Comparison of ENCODE assay signal across 25 cellular contexts in genomic region chr6:16252696-16253299, GRCh38. TPM values are rescaled to one million over a fixed set of nuclear protein-coding genes. Genes with fewer than 3 reads are reported as not detected.
DNase-seq lines count a peak whose midpoint lies in the region; ATAC-seq and TF ChIP-seq lines count a peak whose summit lies in the region.
"Had no signal": no experiment of that assay in that cellular context is flagged by ENCODE, and none has a peak within 500 bp of the region (broad histone marks: within the 10 kb centered on the region; RNA-seq: fewer than 3 reads in every experiment).

No MANE protein-coding gene starts in this region.

- no peak overlapping the region for H3K4me3 Mint-ChIP-seq in activated naive CD8-positive, alpha-beta T cell treated with anti-CD3 and anti-CD28 coated beads, Interleukin-2, amount 10 ng/mL, durations not matched to agents 7 days and 5 days
- no peak overlapping the region for H3K4me3 Mint-ChIP-seq in activated naive CD8-positive, alpha-beta T cell treated with anti-CD3 and anti-CD28 coated beads for 36 hours
- H3K4me3 Mint-ChIP-seq in central memory CD8-positive, alpha-beta T cell = no peak overlapping the region
- H3K4me3 Mint-ChIP-seq: CD4-positive, alpha-beta memory T cell had no signal

- H3K27ac ChIP-seq in psoas muscle = peak overlapping the region; percentile 33
- H3K27ac ChIP-seq: BLaER1 treated with 17β-estradiol and CSF1 and Interleukin-3, amounts not matched to agents 10 nM and 100 nM; KMS-11; SJSA1 had no signal

- no peaks in the 10 kb centered on the region for H3K27me3 ChIP-seq in psoas muscle (ENCODE audit: insufficient read depth in 3 of 3, low read length in 2 of 3)
- H3K27me3 ChIP-seq: BLaER1 treated with 17β-estradiol and CSF1 and Interleukin-3, amounts not matched to agents 10 nM and 100 nM; SJSA1 had no signal

- POLR2A ChIA-PET in activated naive CD8-positive, alpha-beta T cell treated with anti-CD3 and anti-CD28 coated beads, Interleukin-2, amount 10 ng/mL, durations not matched to agents 7 days and 5 days (lab: Charles Lee) = no interaction called here

- H3K4me1 Mint-ChIP-seq in activated naive CD8-positive, alpha-beta T cell treated with anti-CD3 and anti-CD28 coated beads, Interleukin-2, amount 10 ng/mL, durations not matched to agents 7 days and 5 days = peaks cover 5% of the 10 kb centered on the region
- H3K4me1 Mint-ChIP-seq in activated naive CD8-positive, alpha-beta T cell treated with anti-CD3 and anti-CD28 coated beads for 36 hours = peaks cover 1% of the 10 kb centered on the region
- H3K4me1 Mint-ChIP-seq in central memory CD8-positive, alpha-beta T cell = peaks cover 13% of the 10 kb centered on the region
- H3K4me1 Mint-ChIP-seq: CD4-positive, alpha-beta memory T cell had no signal

- peaks cover 46% of the 10 kb centered on the region for H3K36me3 Mint-ChIP-seq in activated naive CD8-positive, alpha-beta T cell treated with anti-CD3 and anti-CD28 coated beads, Interleukin-2, amount 10 ng/mL, durations not matched to agents 7 days and 5 days
- H3K36me3 Mint-ChIP-seq in activated naive CD8-positive, alpha-beta T cell treated with anti-CD3 and anti-CD28 coated beads for 36 hours = no peaks in the 10 kb centered on the region
- no peaks in the 10 kb centered on the region for H3K36me3 Mint-ChIP-seq in central memory CD8-positive, alpha-beta T cell (ENCODE audit: insufficient read depth)
- H3K36me3 Mint-ChIP-seq: CD4-positive, alpha-beta memory T cell had no signal

- H3K27me3 Mint-ChIP-seq in activated naive CD8-positive, alpha-beta T cell treated with anti-CD3 and anti-CD28 coated beads, Interleukin-2, amount 10 ng/mL, durations not matched to agents 7 days and 5 days = no peaks in the 10 kb centered on the region
- no peaks in the 10 kb centered on the region for H3K27me3 Mint-ChIP-seq in activated naive CD8-positive, alpha-beta T cell treated with anti-CD3 and anti-CD28 coated beads for 36 hours
- H3K27me3 Mint-ChIP-seq in central memory CD8-positive, alpha-beta T cell = no peaks in the 10 kb centered on the region

- H3K9me3 ChIP-seq in psoas muscle = no peaks in the 10 kb centered on the region
- H3K9me3 ChIP-seq: BLaER1 treated with 17β-estradiol and CSF1 and Interleukin-3, amounts not matched to agents 10 nM and 100 nM; SJSA1 had no signal

- no peak for ATAC-seq in activated naive CD8-positive, alpha-beta T cell treated with anti-CD3 and anti-CD28 coated beads, Interleukin-2, amount 10 ng/mL, durations not matched to agents 7 days and 5 days (ENCODE audit: low read depth)
- peak; percentile 83 for ATAC-seq in central memory CD8-positive, alpha-beta T cell (replicated peaks; ENCODE audit: extremely low read depth, poor library complexity, severe bottlenecking)
- ATAC-seq in psoas muscle (peak in 1 of 4 donors; percentile 17), HG03159 (IDR thresholded peaks at IDR 0.05; ENCODE audit: unreplicated experiment) (no peak)

- H3K27ac Mint-ChIP-seq in activated naive CD8-positive, alpha-beta T cell treated with anti-CD3 and anti-CD28 coated beads, Interleukin-2, amount 10 ng/mL, durations not matched to agents 7 days and 5 days = peak overlapping the region; percentile 41
- no peak overlapping the region for H3K27ac Mint-ChIP-seq in activated naive CD8-positive, alpha-beta T cell treated with anti-CD3 and anti-CD28 coated beads for 36 hours
- H3K27ac Mint-ChIP-seq in central memory CD8-positive, alpha-beta T cell (ENCODE audit: low read depth) = no peak overlapping the region
- H3K27ac Mint-ChIP-seq: CD4-positive, alpha-beta memory T cell had no signal

- WGBS in psoas muscle, 3 donors = 54 to 78% (median 60%) methylated on average over 2 of the region's 2 CpGs

- intact Hi-C loops in psoas muscle (cut with DNase I) = no loop called here

- TF ChIP-seq CTCF in psoas muscle (IDR thresholded peaks at IDR 0.05) (no peak), GM10266 (IDR thresholded peaks at IDR 0.05; ENCODE audit: control insufficient read depth, insufficient read depth, low read depth, missing control alignments) (no peak)

- no peak for DNase-seq in activated naive CD8-positive, alpha-beta T cell treated with anti-CD3 and anti-CD28 coated beads, Interleukin-2, amount 10 ng/mL, durations not matched to agents 7 days and 5 days
- no peak for DNase-seq in activated naive CD8-positive, alpha-beta T cell treated with anti-CD3 and anti-CD28 coated beads for 36 hours
- DNase-seq in central memory CD8-positive, alpha-beta T cell (ENCODE audit: low spot score in 2 of 2) = no peak
- no peak for DNase-seq in psoas muscle
- DNase-seq in NCI-H524 (lab: John Stamatoyannopoulos, UW) = no peak
- DNase-seq in GM10266 (ENCODE audit: extremely low spot score) = no peak
- DNase-seq: CD4-positive, alpha-beta memory T cell; COR-L47; DMS53; HCEC 1CT; IMR-90; NCI-H1092 treated with DMSO at 0.1 percent for 48 hours; NCI-H1436; NCI-H187; NCI-H2081 treated with DMSO at 0.1 percent for 48 hours; NCI-H2171 treated with DMSO at 0.1 percent for 48 hours; NCI-H345; NCI-H524 treated with DMSO at 0.1 percent for 48 hours; NCI-H774; Right ventricle myocardium superior; RPMI8226 had no signal

- H3K4me3 ChIP-seq in psoas muscle = no peak overlapping the region
- H3K4me3 ChIP-seq: BLaER1 treated with 17β-estradiol and CSF1 and Interleukin-3, amounts not matched to agents 10 nM and 100 nM; SJSA1 had no signal

- H3K9me3 Mint-ChIP-seq in activated naive CD8-positive, alpha-beta T cell treated with anti-CD3 and anti-CD28 coated beads, Interleukin-2, amount 10 ng/mL, durations not matched to agents 7 days and 5 days = no peaks in the 10 kb centered on the region
- H3K9me3 Mint-ChIP-seq in activated naive CD8-positive, alpha-beta T cell treated with anti-CD3 and anti-CD28 coated beads for 36 hours = peaks cover 2% of the 10 kb centered on the region
- H3K9me3 Mint-ChIP-seq in central memory CD8-positive, alpha-beta T cell = no peaks in the 10 kb centered on the region

- H3K36me3 ChIP-seq in psoas muscle (ENCODE audit: insufficient read depth in 1 of 2, low read depth in 1 of 2) = peaks cover 4 to 77% of the 10 kb centered on the region in 2 donors
- H3K36me3 ChIP-seq: BLaER1 treated with 17β-estradiol and CSF1 and Interleukin-3, amounts not matched to agents 10 nM and 100 nM had no signal

- H3K4me1 ChIP-seq in psoas muscle = peaks cover 33% of the 10 kb centered on the region
- H3K4me1 ChIP-seq: SJSA1 had no signal

RNA-seq across cellular contexts. Expression of gene GMPR, which starts 14.4 kb away (rescaled TPM):
- total RNA-seq in activated naive CD8-positive, alpha-beta T cell treated with anti-CD3 and anti-CD28 coated beads, Interleukin-2, amount 10 ng/mL, durations not matched to agents 7 days and 5 days = 10 to 100 TPM; 11.0 to 14.0 TPM
- total RNA-seq in activated naive CD8-positive, alpha-beta T cell treated with anti-CD3 and anti-CD28 coated beads for 36 hours = 1 to 10 TPM; 2.6 to 3.3 TPM
- 100 to 1,000 TPM; 139 to 265 (median 189) TPM for total RNA-seq in psoas muscle
- polyA plus RNA-seq in psoas muscle = 100 to 1,000 TPM in 2 of 3 donors, 10 to 100 TPM in 1; 26.6 to 286 (median 235) TPM
- total RNA-seq: CD4-positive, alpha-beta memory T cell had no signal

Comparison
In these comparisons a context has a peak if more than half of its experiments do, and no peak if none do; other contexts are left out.
1. RNA of gene GMPR, which starts 14.4 kb away (total RNA-seq): 139 to 265 TPM in psoas muscle; 11.0 to 14.0 TPM in activated naive CD8-positive, alpha-beta T cell treated with anti-CD3 and anti-CD28 coated beads, Interleukin-2, amount 10 ng/mL, durations not matched to agents 7 days and 5 days and 2.6 to 3.3 TPM in activated naive CD8-positive, alpha-beta T cell treated with anti-CD3 and anti-CD28 coated beads for 36 hours; every median in the first group is over 4 times any median in the second.